ENCODE assay signal across 8 cellular contexts in genomic region chr5:96663608-96664007, GRCh38. TPM values are rescaled to one million over a fixed set of nuclear protein-coding genes. Genes with fewer than 3 reads are reported as not detected.
DNase-seq lines count a peak whose midpoint lies in the region; ATAC-seq and TF ChIP-seq lines count a peak whose summit lies in the region.

No MANE protein-coding gene starts in this region.

- H3K4me1 ChIP-seq in naive thymus-derived CD4-positive, alpha-beta T cell (ENCODE audit: control insufficient read depth in 2 of 2, insufficient read depth in 2 of 2, low read length in 2 of 2), result peaks cover 21 to 26% of the 10 kb centered on the region in 2 donors

- CTCF ChIA-PET in naive thymus-derived CD4-positive, alpha-beta T cell (lab: Charles Lee), result interaction anchor here (0.6 to 1.0 kb wide), 3 partner anchors 14 to 43 kb away, joined by 3 to 5 read pairs (median 3); no protein-coding TSS in a partner anchor

- H3K27me3 Mint-ChIP-seq in naive thymus-derived CD4-positive, alpha-beta T cell, result peaks cover 0 to 9% (median 0%) of the 10 kb centered on the region in 5 donors

- H3K4me1 Mint-ChIP-seq in naive thymus-derived CD4-positive, alpha-beta T cell, result peaks cover 37 to 66% (median 57%) of the 10 kb centered on the region in 7 donors

- DNase-seq in AG09309 (ENCODE audit: low read depth) (no peak), M059J (ENCODE audit: low read depth) (peak; percentile 16), coronary artery (ENCODE audit: low spot score) (no peak), NCI-H345 (lab: John Stamatoyannopoulos, UW) (no peak), NOMO-1 treated with dmso at 0.1 percent for 144 hours (lab: John Stamatoyannopoulos, UW; ENCODE audit: unreplicated experiment) (no peak), ureter (ENCODE audit: low spot score) (no peak)
- DNase-seq in naive thymus-derived CD4-positive, alpha-beta T cell, result no peak

- H3K27ac Mint-ChIP-seq in naive thymus-derived CD4-positive, alpha-beta T cell, result peak overlapping the region; percentile 76 to 99 (median 94)

- no peak for ATAC-seq in naive thymus-derived CD4-positive, alpha-beta T cell
- no peak for ATAC-seq in GM18858 (IDR thresholded peaks at IDR 0.05; ENCODE audit: unreplicated experiment)

- peaks cover 0 to 10% (median 3%) of the 10 kb centered on the region in 5 donors for H3K36me3 Mint-ChIP-seq in naive thymus-derived CD4-positive, alpha-beta T cell

- peaks cover 0 to 8% (median 0%) of the 10 kb centered on the region in 3 experiments for H3K36me3 ChIP-seq in naive thymus-derived CD4-positive, alpha-beta T cell (ENCODE audit: control insufficient read depth in 2 of 3, insufficient read depth in 3 of 3, low read length in 3 of 3)

- no peaks in the 10 kb centered on the region for H3K27me3 ChIP-seq in naive thymus-derived CD4-positive, alpha-beta T cell (ENCODE audit: control insufficient read depth in 2 of 2, insufficient read depth in 2 of 2, low read length in 2 of 2)

- H3K9me3 Mint-ChIP-seq in naive thymus-derived CD4-positive, alpha-beta T cell, result no peaks in the 10 kb centered on the region

- peak overlapping the region; percentile 99 to 100 for H3K27ac ChIP-seq in coronary artery
- H3K27ac ChIP-seq in naive thymus-derived CD4-positive, alpha-beta T cell (ENCODE audit: low read depth, low read length), result peak overlapping the region; percentile 87

- H3K4me3 ChIP-seq in AG09309 (ENCODE audit: control insufficient read depth, low read depth, low read length) (peak overlapping the region; percentile 72), coronary artery (peak overlapping the region; percentile 99)
- H3K4me3 ChIP-seq in naive thymus-derived CD4-positive, alpha-beta T cell (ENCODE audit: low read length), result peak overlapping the region; percentile 86

- H3K4me3 Mint-ChIP-seq in naive thymus-derived CD4-positive, alpha-beta T cell, result peak overlapping the region; percentile 86 to 100 (median 95)

- POLR2A ChIA-PET in naive thymus-derived CD4-positive, alpha-beta T cell (lab: Charles Lee), result interaction anchor here (0.7 to 4.3 kb wide), 5 partner anchors 8 to 843 kb away, joined by 3 to 32 read pairs (median 6); no protein-coding TSS in a partner anchor

- TF ChIP-seq CTCF in AG09309 (IDR thresholded peaks at IDR 0.05; ENCODE audit: control insufficient read depth, insufficient read depth, low read depth, low read length, missing control alignments) (no peak), coronary artery (IDR thresholded peaks at IDR 0.05) (no peak)

- intact Hi-C loops in naive thymus-derived CD4-positive, alpha-beta T cell (cut with micrococcal nuclease), result loop anchor here (1.0 to 5.0 kb wide), 14 partner anchors 25 to 1041 kb away; partner anchors contain the start of genes GLRX (in 2 of the 2), ERAP2 (in 1 of the 2), GPR150 (in 1 of the 2) and RFESD (in 1 of the 2)

- no peaks in the 10 kb centered on the region for H3K9me3 ChIP-seq in naive thymus-derived CD4-positive, alpha-beta T cell (ENCODE audit: control insufficient read depth in 2 of 3, low read length in 3 of 3)

RNA-seq across cellular contexts. Expression of gene CAST, which starts 1.4 kb away (rescaled TPM):
- total RNA-seq in M059J (2014; rRNA removed; shearing (Covaris generic)), result 88.2 and 149 TPM in 2 replicates
- total RNA-seq in naive thymus-derived CD4-positive, alpha-beta T cell, result 100 to 1,000 TPM; 112 to 298 (median 185) TPM
- 10 to 100 TPM; 31.1 to 43.8 TPM for polyA plus RNA-seq in naive thymus-derived CD4-positive, alpha-beta T cell
- total RNA-seq in ureter, result 473 TPM
